Comparison of ENCODE assay signal across 12 cellular contexts in the genomic region with DNA sequence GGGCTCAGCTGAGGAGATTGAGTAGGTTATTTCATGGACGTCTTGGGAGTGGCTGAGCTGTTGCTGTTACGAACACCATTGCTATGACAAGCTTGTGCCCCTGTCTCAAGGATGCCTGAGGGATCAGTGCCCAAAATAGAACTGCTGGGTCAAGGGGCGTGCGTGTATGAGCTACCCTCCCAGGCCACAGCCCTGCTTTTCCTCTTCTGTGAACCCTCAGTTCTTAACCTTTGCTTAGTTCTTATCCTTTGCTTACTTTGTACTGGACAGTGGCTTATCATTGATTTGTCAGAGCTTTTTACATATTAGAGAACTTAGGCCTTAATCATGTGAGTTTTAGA. TPM values are rescaled to one million over a fixed set of nuclear protein-coding genes. Genes with fewer than 3 reads are reported as not detected.
DNase-seq lines count a peak whose midpoint lies in the region; ATAC-seq and TF ChIP-seq lines count a peak whose summit lies in the region.
"Had no signal": no experiment of that assay in that cellular context is flagged by ENCODE, and none has a peak within 500 bp of the region (broad histone marks: within the 10 kb centered on the region; RNA-seq: fewer than 3 reads in every experiment).

No MANE protein-coding gene starts in this region.

- peaks cover 21% of the 10 kb centered on the region for H4K20me1 ChIP-seq in neural progenitor cell (ENCODE audit: low read depth)

- H2AFZ ChIP-seq in neural progenitor cell (replicated peaks), result no peak overlapping the region

- peaks cover 31% of the 10 kb centered on the region for H3K36me3 Mint-ChIP-seq in CD4-positive, CD25-positive, alpha-beta regulatory T cell
- H3K36me3 Mint-ChIP-seq in activated naive CD4-positive, alpha-beta T cell treated with anti-CD3 and anti-CD28 coated beads, Interleukin-2, amount 50 U/mL, for 72 hours, result peaks cover 31 to 52% of the 10 kb centered on the region in 2 donors
- no peaks in the 10 kb centered on the region for H3K36me3 Mint-ChIP-seq in neural progenitor cell

- H3K36me3 ChIP-seq in CD4-positive, CD25-positive, alpha-beta regulatory T cell (ENCODE audit: control insufficient read depth, insufficient read depth, low read length), result peaks cover 56% of the 10 kb centered on the region
- H3K36me3 ChIP-seq in neural progenitor cell, result no peaks in the 10 kb centered on the region

- peak overlapping the region; percentile 88 to 97 (median 92) for H3K4me3 Mint-ChIP-seq in CD4-positive, CD25-positive, alpha-beta regulatory T cell
- peak overlapping the region; percentile 30 for H3K4me3 Mint-ChIP-seq in neural progenitor cell

- no peak overlapping the region for H3K9ac ChIP-seq in neural progenitor cell

- ATAC-seq in CD4-positive, CD25-positive, alpha-beta regulatory T cell (ENCODE audit: low read depth in 2 of 2), result no peak
- no peak for ATAC-seq in activated naive CD4-positive, alpha-beta T cell treated with anti-CD3 and anti-CD28 coated beads, Interleukin-2, amount 50 U/mL, for 72 hours

- H3K27me3 Mint-ChIP-seq in CD4-positive, CD25-positive, alpha-beta regulatory T cell, result peaks cover 16% of the 10 kb centered on the region
- peaks cover 14% of the 10 kb centered on the region for H3K27me3 Mint-ChIP-seq in neural progenitor cell (ENCODE audit: insufficient read depth, low read depth)

- DNase-seq in CD4-positive, CD25-positive, alpha-beta regulatory T cell, result no peak
- DNase-seq in HL-60 (ENCODE audit: low read depth in 1 of 2, low spot score in 1 of 2) (no peak), neural progenitor cell (ENCODE audit: low spot score) (no peak), AG20443 (ENCODE audit: low spot score) (no peak), NCI-H187 (lab: John Stamatoyannopoulos, UW) (no peak), AML-193 (lab: John Stamatoyannopoulos, UW) (no peak)
- DNase-seq in activated naive CD4-positive, alpha-beta T cell treated with anti-CD3 and anti-CD28 coated beads, Interleukin-2, amount 50 U/mL, for 72 hours (ENCODE audit: low spot score in 2 of 2), result no peak
- DNase-seq: H7, midbrain, NCI-H1105, NCI-H510A treated with DMSO at 0.1 percent for 48 hours, SHP77 had no signal

- H3K9me3 ChIP-seq in CD4-positive, CD25-positive, alpha-beta regulatory T cell (ENCODE audit: control insufficient read depth in 2 of 2, low read length in 2 of 2), result no peaks in the 10 kb centered on the region
- H3K9me3 ChIP-seq in neural progenitor cell (ENCODE audit: low read depth), result no peaks in the 10 kb centered on the region

- no peak overlapping the region for H3K4me2 ChIP-seq in neural progenitor cell

- H3K4me1 ChIP-seq in CD4-positive, CD25-positive, alpha-beta regulatory T cell (ENCODE audit: control insufficient read depth, insufficient read depth, low read length, poor library complexity, severe bottlenecking), result peaks cover 93% of the 10 kb centered on the region
- H3K4me1 ChIP-seq in neural progenitor cell, result no peaks in the 10 kb centered on the region

- H3K27me3 ChIP-seq in CD4-positive, CD25-positive, alpha-beta regulatory T cell (ENCODE audit: control insufficient read depth, insufficient read depth, low read length), result no peaks in the 10 kb centered on the region
- no peaks in the 10 kb centered on the region for H3K27me3 ChIP-seq in HL-60 (ENCODE audit: insufficient read depth, poor library complexity, severe bottlenecking)
- peaks cover 16% of the 10 kb centered on the region for H3K27me3 ChIP-seq in neural progenitor cell

- no peak for TF ChIP-seq CTCF in HL-60 (IDR thresholded peaks at IDR 0.05; ENCODE audit: insufficient read depth, low read length)
- no peak for TF ChIP-seq CTCF in neural progenitor cell (IDR thresholded peaks at IDR 0.05)

- H3K4me1 Mint-ChIP-seq in CD4-positive, CD25-positive, alpha-beta regulatory T cell, result peaks cover 0 to 68% (median 21%) of the 10 kb centered on the region in 4 donors
- H3K4me1 Mint-ChIP-seq in neural progenitor cell, result peaks cover 7% of the 10 kb centered on the region

- peak overlapping the region; percentile 97 to 99 (median 97) for H3K27ac Mint-ChIP-seq in CD4-positive, CD25-positive, alpha-beta regulatory T cell
- peak overlapping the region; percentile 67 to 97 for H3K27ac Mint-ChIP-seq in activated naive CD4-positive, alpha-beta T cell treated with anti-CD3 and anti-CD28 coated beads, Interleukin-2, amount 50 U/mL, for 72 hours
- no peak overlapping the region for H3K27ac Mint-ChIP-seq in neural progenitor cell

- peaks cover 0 to 2% (median 0%) of the 10 kb centered on the region in 7 donors for H3K9me3 Mint-ChIP-seq in CD4-positive, CD25-positive, alpha-beta regulatory T cell
- no peaks in the 10 kb centered on the region for H3K9me3 Mint-ChIP-seq in activated naive CD4-positive, alpha-beta T cell treated with anti-CD3 and anti-CD28 coated beads, Interleukin-2, amount 50 U/mL, for 72 hours
- H3K9me3 Mint-ChIP-seq in neural progenitor cell, result peaks cover 3% of the 10 kb centered on the region

- no peaks in the 10 kb centered on the region for H3K79me2 ChIP-seq in neural progenitor cell (ENCODE audit: low read depth)

- peaks cover 28% of the 10 kb centered on the region for H3F3A ChIP-seq in neural progenitor cell (ENCODE audit: low read depth)

- H3K4me3 ChIP-seq in CD4-positive, CD25-positive, alpha-beta regulatory T cell (ENCODE audit: low read depth, low read length), result peak overlapping the region; percentile 47
- H3K4me3 ChIP-seq in HL-60 (replicated peaks; ENCODE audit: insufficient read depth, low read length) (no peak overlapping the region), neural progenitor cell (no peak overlapping the region)

- H3K27ac ChIP-seq in CD4-positive, CD25-positive, alpha-beta regulatory T cell (ENCODE audit: insufficient read depth, low read length, poor library complexity, severe bottlenecking), result peak overlapping the region; percentile 94
- 0 out of 2 replicates have a peak overlapping the region, but pooled peaks have one; percentile 13 for H3K27ac ChIP-seq in HL-60 (replicated peaks)
- H3K27ac ChIP-seq in neural progenitor cell, result no peak overlapping the region

RNA-seq across cellular contexts. Expression of gene ARHGAP45, which starts 9.0 kb away (rescaled TPM):
- 756 TPM for total RNA-seq in CD4-positive, CD25-positive, alpha-beta regulatory T cell
- 100 to 1,000 TPM; 258 to 297 (median 277) TPM for polyA plus RNA-seq in CD4-positive, CD25-positive, alpha-beta regulatory T cell
- 100 to 1,000 TPM; 171 to 174 TPM for total RNA-seq in activated naive CD4-positive, alpha-beta T cell treated with anti-CD3 and anti-CD28 coated beads, Interleukin-2, amount 50 U/mL, for 72 hours
- 9.6 and 18.2 TPM in 2 replicates for total RNA-seq in neural progenitor cell (ENCODE audit: low replicate concordance)

RNA-seq across cellular contexts. Expression of gene POLR2E, which starts 19.2 kb away (rescaled TPM):
- 72.4 TPM for total RNA-seq in CD4-positive, CD25-positive, alpha-beta regulatory T cell
- polyA plus RNA-seq in CD4-positive, CD25-positive, alpha-beta regulatory T cell, result 100 to 1,000 TPM; 120 to 145 (median 133) TPM
- 100 to 1,000 TPM; 248 to 259 TPM for total RNA-seq in activated naive CD4-positive, alpha-beta T cell treated with anti-CD3 and anti-CD28 coated beads, Interleukin-2, amount 50 U/mL, for 72 hours
- total RNA-seq in neural progenitor cell (ENCODE audit: low replicate concordance), result 98.8 and 197 TPM in 2 replicates

RNA-seq across cellular contexts. Expression of gene GPX4, which starts 27.8 kb away (rescaled TPM):
- 112 TPM for total RNA-seq in CD4-positive, CD25-positive, alpha-beta regulatory T cell
- polyA plus RNA-seq in CD4-positive, CD25-positive, alpha-beta regulatory T cell, result 100 to 1,000 TPM; 318 to 406 (median 354) TPM
- total RNA-seq in activated naive CD4-positive, alpha-beta T cell treated with anti-CD3 and anti-CD28 coated beads, Interleukin-2, amount 50 U/mL, for 72 hours, result 100 to 1,000 TPM; 154 to 316 TPM
- total RNA-seq in neural progenitor cell (ENCODE audit: low replicate concordance), result 289 and 439 TPM in 2 replicates

RNA-seq across cellular contexts. Expression of gene ABCA7, which starts 36.1 kb away (rescaled TPM):
- 161 TPM for total RNA-seq in CD4-positive, CD25-positive, alpha-beta regulatory T cell
- 10 to 100 TPM in 1 of 4 donors, 1 to 10 TPM in 3; 3.4 to 13.3 (median 6.9) TPM for polyA plus RNA-seq in CD4-positive, CD25-positive, alpha-beta regulatory T cell
- total RNA-seq in activated naive CD4-positive, alpha-beta T cell treated with anti-CD3 and anti-CD28 coated beads, Interleukin-2, amount 50 U/mL, for 72 hours, result 100 to 1,000 TPM in 1 of 2 donors, 10 to 100 TPM in 1; 17.8 to 105 TPM
- total RNA-seq in neural progenitor cell (ENCODE audit: low replicate concordance), result 1.4 and 21.9 TPM in 2 replicates

RNA-seq across cellular contexts. Expression of gene CNN2, which starts 49.6 kb away (rescaled TPM):
- total RNA-seq in CD4-positive, CD25-positive, alpha-beta regulatory T cell, result 397 TPM
- polyA plus RNA-seq in CD4-positive, CD25-positive, alpha-beta regulatory T cell, result 100 to 1,000 TPM; 378 to 426 (median 401) TPM
- total RNA-seq in activated naive CD4-positive, alpha-beta T cell treated with anti-CD3 and anti-CD28 coated beads, Interleukin-2, amount 50 U/mL, for 72 hours, result 100 to 1,000 TPM; 187 to 254 TPM
- total RNA-seq in neural progenitor cell (ENCODE audit: low replicate concordance), result 131 and 196 TPM in 2 replicates
